26 cellular contexts compared by ENCODE assay signal in genomic region chr13:28032468-28032867, GRCh38. TPM values are rescaled to one million over a fixed set of nuclear protein-coding genes. Genes with fewer than 3 reads are reported as not detected.
"Had no signal": no experiment of that assay in that cellular context is flagged by ENCODE, and none has a peak within 500 bp of the region (broad histone marks: within the 10 kb centered on the region; RNA-seq: fewer than 3 reads in every experiment).

No MANE protein-coding gene starts in this region.

RNA-seq across cellular contexts. Expression of gene URAD, which starts 44.0 kb away (rescaled TPM):
- total RNA-seq: dermis blood vessel endothelial cell, endothelial cell of umbilical vein, epithelial cell of proximal tubule, esophagus muscularis mucosa, fibroblast of lung, foreskin keratinocyte, gastroesophageal sphincter, heart left ventricle, kidney, left lobe of liver, liver, lung, mononuclear cell, natural killer cell, occipital lobe, ovary, psoas muscle, renal cortical epithelial cell, right cardiac atrium, sigmoid colon, skeletal muscle tissue, temporal lobe, thyroid gland, ureter, vagina had no signal
- polyA plus RNA-seq: endothelial cell of umbilical vein, fibroblast of lung, foreskin keratinocyte, heart left ventricle, liver, lung, neural cell, ovary, psoas muscle, right cardiac atrium had no signal
